In genomic region chr9:92196909-92197308, GRCh38 we compare ENCODE assay signal across 17 cellular contexts.
DNase-seq lines count a peak whose midpoint lies in the region; ATAC-seq, FAIRE-seq and TF ChIP-seq lines count a peak whose summit lies in the region.
"Had no signal": no experiment of that assay in that cellular context is flagged by ENCODE, and none has a peak within 500 bp of the region (broad histone marks: within the 10 kb centered on the region; RNA-seq: fewer than 3 reads in every experiment).

No MANE protein-coding gene starts in this region.

- intact Hi-C loops in HepG2 (cut with micrococcal nuclease; ENCODE audit: unreplicated experiment), result no loop called here

- TF ChIP-seq EP300 in HepG2 (IDR thresholded peaks at IDR 0.05; ENCODE audit: low read depth in 2 of 2, low read length in 2 of 2), result peak in 1 of 2 experiments; percentile 51; a peak in 1 of 4 replicates
- TF ChIP-seq EP300 in HepG2 (CRISPR knock-in tag; IDR thresholded peaks at IDR 0.05; ENCODE audit: borderline replicate concordance), result no peak; the same call in 1 of the 2 replicates

- WGBS in HepG2 (ENCODE audit: low lambda C conversion rate), result 0% methylated on average over 1 of the region's 1 CpG

- CTCF ChIA-PET in HepG2 (lab: Yijun Ruan, JAX; ENCODE audit: low intra/inter-chr PET ratio, low total read pairs), result no interaction called here

- H4K20me1 ChIP-seq in HepG2 (ENCODE audit: insufficient read depth, low read length), result no peaks in the 10 kb centered on the region

- no peaks in the 10 kb centered on the region for H3K79me2 ChIP-seq in HepG2 (ENCODE audit: insufficient read depth, low read length)

- H3K27me3 ChIP-seq in HepG2 (ENCODE audit: control insufficient read depth in 1 of 2, insufficient read depth in 2 of 2, low read length in 2 of 2) (no peaks in the 10 kb centered on the region; a peak in 1 of 5 replicates), MG63 (no peaks in the 10 kb centered on the region)
- H3K27me3 ChIP-seq: breast epithelium, gastroesophageal sphincter had no signal

- ATAC-seq in HepG2 (peak; percentile 95), GM19324 (IDR thresholded peaks at IDR 0.05; ENCODE audit: low FRiP score, unreplicated experiment) (no peak)
- ATAC-seq: gastroesophageal sphincter, PC-3 had no signal

- POLR2A ChIA-PET in HepG2 (lab: Yijun Ruan, JAX), result interaction anchor here (1.3 kb wide), 1 partner anchor 56 kb away, joined by 3 read pairs; no protein-coding TSS in a partner anchor

- no peak for TF ChIP-seq RAD21 in HepG2 (CRISPR knock-in tag; IDR thresholded peaks at IDR 0.05)

- TF ChIP-seq CTCF in AG09319 (IDR thresholded peaks at IDR 0.05; ENCODE audit: low read depth, low read length) (no peak), choroid plexus epithelial cell (conservative IDR thresholded peaks at IDR 0.05; ENCODE audit: low read depth, low read length) (no peak), HepG2 (CRISPR knock-in tag; IDR thresholded peaks at IDR 0.05) (no peak)

- H3K9me3 ChIP-seq in HepG2 (ENCODE audit: low read length), result peaks cover 9% of the 10 kb centered on the region
- H3K9me3 ChIP-seq in MG63, result 0 out of 2 replicates have a peak, but pooled peaks cover 2% of the 10 kb centered on the region

- no peak overlapping the region for H3K9ac ChIP-seq in HepG2 (ENCODE audit: insufficient read depth, low read depth, low read length)

- H3K36me3 ChIP-seq in HepG2 (replicated peaks in 1 of 2; ENCODE audit: control insufficient read depth in 1 of 2, insufficient read depth in 2 of 2, low read length in 2 of 2), result no peaks in the 10 kb centered on the region
- no peaks in the 10 kb centered on the region for H3K36me3 ChIP-seq in MG63
- H3K36me3 ChIP-seq: breast epithelium, gastroesophageal sphincter had no signal

- FAIRE-seq in HepG2 (lab: Jason Lieb, UNC), result peak; percentile 96
- FAIRE-seq: GM12892 had no signal

- H3K4me3 ChIP-seq in choroid plexus epithelial cell (ENCODE audit: low read depth, low read length), result no peak overlapping the region
- no peak overlapping the region for H3K4me3 ChIP-seq in HepG2 (replicated peaks in 1 of 3; ENCODE audit: insufficient read depth in 1 of 3, low read depth in 2 of 3, low read length in 3 of 3)
- no peak overlapping the region for H3K4me3 ChIP-seq in MG63
- H3K4me3 ChIP-seq: breast epithelium, gastroesophageal sphincter had no signal

- H3K4me2 ChIP-seq in HepG2 (ENCODE audit: low read depth, low read length), result peak overlapping the region; percentile 42

- peaks cover 23% of the 10 kb centered on the region for H3K4me1 ChIP-seq in HepG2 (ENCODE audit: insufficient read depth, low read length)
- H3K4me1 ChIP-seq: breast epithelium, gastroesophageal sphincter had no signal

- TF ChIP-seq POLR2A in HepG2 (IDR thresholded peaks at IDR 0.05; ENCODE audit: insufficient read depth in 1 of 2, low read depth in 2 of 2, low read length in 2 of 2), result no peak

- in situ Hi-C loops in HepG2 (cut with HindIII; ENCODE audit: extremely low pct_ligation_motif_present, low pct_unique_long_range_greater_than_20kb), result no loop called here

- DNase-seq in AG09319 (ENCODE audit: extremely low read depth, low read depth) (peak; percentile 8), LHCN-M2 (ENCODE audit: low read depth) (peak; percentile 59), choroid plexus epithelial cell (ENCODE audit: low read depth) (peak; percentile 59), HepG2 (ENCODE audit: low spot score) (peak; percentile 89), SK-N-DZ (ENCODE audit: low spot score) (no peak), MG63 (no peak)
- no peak for DNase-seq in activated CD4-positive, alpha-beta T cell treated with anti-CD3 and anti-CD28 coated beads for 1 hour
- DNase-seq: ACHN; activated naive CD4-positive, alpha-beta T cell treated with anti-CD3 and anti-CD28 coated beads, Interleukin-2, amount 50 U/mL, for 16 hours; effector memory CD4-positive, alpha-beta T cell; NCI-H1092; NCI-H748 treated with DMSO at 0.1 percent for 48 hours; PC-3 had no signal

- H3K27ac ChIP-seq in HepG2 (ENCODE audit: extremely low read length, insufficient read depth, low read length), result peak overlapping the region; percentile 8
- H3K27ac ChIP-seq: breast epithelium, gastroesophageal sphincter had no signal

- H2AFZ ChIP-seq in HepG2 (ENCODE audit: low read length), result no peak overlapping the region

- no TSS peak for BruUV-seq in HepG2 (replicated peaks; lab: Mats Ljungman, UMichigan)

TF ChIP-seq in HepG2, 621 proteins besides CTCF, POLR2A, EP300 and RAD21 (continues in another document):
- TF ChIP-seq HBP1 (CRISPR knock-in tag; IDR thresholded peaks at IDR 0.05; ENCODE audit: low read depth) (no peak), JARID2 (CRISPR knock-in tag; IDR thresholded peaks at IDR 0.05; ENCODE audit: insufficient replicate concordance) (no peak), ZNF614 (CRISPR knock-in tag; IDR thresholded peaks at IDR 0.05; ENCODE audit: borderline replicate concordance) (peak; percentile 81), ZNF382 (CRISPR knock-in tag; IDR thresholded peaks at IDR 0.05; ENCODE audit: borderline replicate concordance) (no peak), SOX5 (CRISPR knock-in tag; IDR thresholded peaks at IDR 0.05; ENCODE audit: borderline replicate concordance) (peak; percentile 76; the same call in 1 of the 2 replicates), MED8 (CRISPR knock-in tag; IDR thresholded peaks at IDR 0.05; ENCODE audit: insufficient replicate concordance) (no peak), SKIL (CRISPR knock-in tag; IDR thresholded peaks at IDR 0.05; ENCODE audit: borderline replicate concordance) (peak; percentile 50; the same call in 1 of the 2 replicates), ZKSCAN8 (CRISPR knock-in tag; IDR thresholded peaks at IDR 0.05; ENCODE audit: borderline replicate concordance) (no peak), GLI4 (CRISPR knock-in tag; IDR thresholded peaks at IDR 0.05; ENCODE audit: borderline replicate concordance) (no peak), CC2D1A (CRISPR knock-in tag; IDR thresholded peaks at IDR 0.05) (no peak), ZNF281 (CRISPR knock-in tag; IDR thresholded peaks at IDR 0.05; ENCODE audit: borderline replicate concordance) (no peak), ATF7-NPFF (CRISPR knock-in tag; IDR thresholded peaks at IDR 0.05; ENCODE audit: low read depth) (no peak), GPBP1L1 (CRISPR knock-in tag; IDR thresholded peaks at IDR 0.05) (no peak), FOSL2 (CRISPR knock-in tag; IDR thresholded peaks at IDR 0.05) (peak; percentile 84), ZC3H4 (CRISPR knock-in tag; IDR thresholded peaks at IDR 0.05; ENCODE audit: borderline replicate concordance) (no peak)

Comparison
In these comparisons a context has a peak if more than half of its experiments do, and no peak if none do; other contexts are left out.
1. DNase-seq: peak in AG09319 (single experiment), LHCN-M2 (single experiment), choroid plexus epithelial cell (single experiment) and HepG2 (single experiment); none in activated CD4-positive, alpha-beta T cell treated with anti-CD3 and anti-CD28 coated beads for 1 hour (single experiment), SK-N-DZ (single experiment) and MG63 (single experiment).